In the genomic region with DNA sequence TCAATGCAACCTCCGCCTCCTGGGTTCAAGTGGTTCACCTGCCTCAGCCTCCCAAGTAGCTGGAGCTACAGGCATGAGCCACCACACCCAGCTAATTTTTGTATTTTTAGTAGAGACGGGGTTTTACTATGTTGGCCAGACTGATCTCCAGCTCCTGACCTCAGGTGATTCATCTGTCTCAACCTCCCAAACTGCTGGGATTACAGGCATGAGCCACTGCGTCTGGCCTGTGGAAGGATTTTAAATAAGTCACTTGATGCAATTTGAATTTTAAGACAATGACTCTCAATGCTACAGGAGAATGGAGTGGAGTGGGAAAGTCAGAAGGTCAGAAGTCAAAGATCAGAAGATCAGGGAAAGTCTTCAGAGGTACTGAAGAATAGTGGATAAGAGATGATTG, we compare ENCODE assay signal across 26 cellular contexts. TPM values are rescaled to one million over a fixed set of nuclear protein-coding genes. Genes with fewer than 3 reads are reported as not detected.
"Had no signal": no experiment of that assay in that cellular context is flagged by ENCODE, and none has a peak within 500 bp of the region (broad histone marks: within the 10 kb centered on the region; RNA-seq: fewer than 3 reads in every experiment).

No MANE protein-coding gene starts in this region.

- H3K9me3 ChIP-seq: adrenal gland, breast epithelium, mucosa of descending colon, right lobe of liver, testis had no signal

- H3K79me2 ChIP-seq: parathyroid adenoma had no signal

- H3K27ac ChIP-seq: adrenal gland, breast epithelium, parathyroid adenoma, right lobe of liver, testis, WERI-Rb-1 had no signal

- H3K4me3 ChIP-seq: adrenal gland, breast epithelium, mucosa of descending colon, right lobe of liver, testis had no signal

- H3K4me1 ChIP-seq: adrenal gland, parathyroid adenoma, right lobe of liver, testis had no signal

- H2AFZ ChIP-seq: parathyroid adenoma had no signal

- DNase-seq: activated CD4-positive, alpha-beta T cell treated with anti-CD3 and anti-CD28 coated beads for 1 hour; activated CD4-positive, alpha-beta T cell treated with anti-CD3 and anti-CD28 coated beads, Interleukin-2, amount 50 U/mL, for 1 hour; activated gamma-delta T cell treated with Interleukin-2 at 50 U/mL for 16 hours; activated T-cell treated with anti-CD3 and anti-CD28 coated beads, Interleukin-2, amount 50 U/mL, for 1 hour; adrenal gland; effector memory CD4-positive, alpha-beta T cell; foreskin melanocyte; hypothalamus; left colon; mesenchymal stem cell; mucosa of descending colon; nucleus accumbens; right lobe of liver; small intestine; stimulated activated CD4-positive, alpha-beta T cell treated with anti-CD3 and anti-CD28 coated beads, Interleukin-2, amount 100 ng/mL, for 48 hours; stimulated activated CD8-positive, alpha-beta memory T cell treated with anti-CD3 and anti-CD28 coated beads, Interleukin-4, amount 100 ng/mL, for 48 hours; stimulated activated naive CD4-positive, alpha-beta T cell; testis; WERI-Rb-1 had no signal

- H3K9ac ChIP-seq: parathyroid adenoma had no signal

- H3K36me3 ChIP-seq: adrenal gland, breast epithelium, right lobe of liver, WERI-Rb-1 had no signal

- H3K27me3 ChIP-seq: adrenal gland, breast epithelium, right lobe of liver, testis had no signal

RNA-seq across cellular contexts. Expression of a gene that starts 15.3 kb away (rescaled TPM):
- total RNA-seq: dermis microvascular lymphatic vessel endothelial cell; left colon; lower leg skin; pulmonary artery endothelial cell; T-helper 2 cell treated with Interferon-gamma antibody and Interleukin-4, amounts not matched to agents 100 ng/mL and 5 ng/mL, for 36 hours had no signal
- polyA plus RNA-seq: neural cell had no signal

RNA-seq across cellular contexts. Expression of a gene that starts 22.2 kb away (rescaled TPM):
- total RNA-seq: dermis microvascular lymphatic vessel endothelial cell; left colon; lower leg skin; pulmonary artery endothelial cell; T-helper 2 cell treated with Interferon-gamma antibody and Interleukin-4, amounts not matched to agents 100 ng/mL and 5 ng/mL, for 36 hours had no signal
- polyA plus RNA-seq: neural cell had no signal
